Comparison of ENCODE assay signal across 8 cellular contexts in the genomic region with DNA sequence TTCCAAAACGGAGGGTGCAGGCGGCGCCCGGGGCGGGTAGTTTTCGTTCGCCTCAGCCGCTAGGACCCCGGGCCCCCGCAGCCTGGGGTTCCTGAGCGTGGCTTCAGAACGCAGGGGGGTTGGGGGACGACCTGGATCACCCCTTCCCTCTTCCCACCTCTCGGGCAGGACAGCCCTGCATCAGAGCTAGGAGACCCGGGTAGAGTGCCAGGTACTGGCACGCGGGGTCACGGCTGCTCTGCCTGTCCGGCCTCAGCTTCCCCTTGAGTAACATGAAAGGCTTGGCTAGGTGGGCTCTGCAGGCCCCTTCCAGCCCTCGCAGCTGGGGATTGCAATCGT. TPM values are rescaled to one million over a fixed set of nuclear protein-coding genes. Genes with fewer than 3 reads are reported as not detected.
DNase-seq lines count a peak whose midpoint lies in the region; ATAC-seq and TF ChIP-seq lines count a peak whose summit lies in the region.

No MANE protein-coding gene starts in this region.

- CTCF ChIA-PET in AG04449 (lab: Yijun Ruan, JAX): interaction anchor here (1.0 to 3.1 kb wide), 5 partner anchors 11 to 61 kb away, joined by 3 to 15 read pairs (median 4); a partner anchor contains a TSS

- ATAC-seq in mucosa of descending colon (peak; percentile 1), GM21786 (IDR thresholded peaks at IDR 0.05; ENCODE audit: unreplicated experiment) (no peak)

- H3K4me3 ChIP-seq in AG04449 (ENCODE audit: low read depth, low read length) (peak overlapping the region; percentile 98), mucosa of descending colon (peak overlapping the region; percentile 83)

- H3K36me3 ChIP-seq in mucosa of descending colon (ENCODE audit: low read depth): no peaks in the 10 kb centered on the region

- DNase-seq in AG04449 (ENCODE audit: low read depth, low spot score) (no peak), HuH-7.5 (ENCODE audit: low spot score) (peak; percentile 30), caudate nucleus (lab: John Stamatoyannopoulos, UW) (no peak), mucosa of descending colon (no peak), UCSD-AML1 (lab: John Stamatoyannopoulos, UW; ENCODE audit: unreplicated experiment) (no peak), SIG-M5 (lab: John Stamatoyannopoulos, UW) (no peak)
- DNase-seq in activated CD4-positive, CD25-positive, alpha-beta regulatory T cell treated with anti-CD3 and anti-CD28 coated beads, Interleukin-2, amount 50 U/mL, for 72 hours: no peak

- peaks cover 17% of the 10 kb centered on the region for H3K4me1 ChIP-seq in mucosa of descending colon (ENCODE audit: low read depth)

- no peaks in the 10 kb centered on the region for H3K9me3 ChIP-seq in mucosa of descending colon

- intact Hi-C loops in mucosa of descending colon (cut with DNase I, micrococcal nuclease): no loop called here

- TF ChIP-seq CTCF in AG04449 (IDR thresholded peaks at IDR 0.05; ENCODE audit: insufficient read depth, low read length, missing control alignments) (no peak), mucosa of descending colon (IDR thresholded peaks at IDR 0.05) (no peak)

- POLR2A ChIA-PET in AG04449 (lab: Yijun Ruan, JAX): no interaction called here

- H3K27ac ChIP-seq in caudate nucleus (ENCODE audit: low read depth, low read length): peak overlapping the region; percentile 52

RNA-seq across cellular contexts. Expression of a gene that starts 0.5 kb away (rescaled TPM):
- total RNA-seq in mucosa of descending colon: 1 to 10 TPM; 7.6 to 9.2 (median 8.4) TPM

RNA-seq across cellular contexts. Expression of a gene that starts 0.7 kb away (rescaled TPM):
- total RNA-seq in mucosa of descending colon: 10 to 100 TPM; 33.4 to 62.0 (median 36.1) TPM

RNA-seq across cellular contexts. Expression of a gene that starts 42.3 kb away (rescaled TPM):
- 10 to 100 TPM; 19.3 to 23.7 (median 21.8) TPM for total RNA-seq in mucosa of descending colon
